ENCODE assay signal across 8 cellular contexts in the genomic region with DNA sequence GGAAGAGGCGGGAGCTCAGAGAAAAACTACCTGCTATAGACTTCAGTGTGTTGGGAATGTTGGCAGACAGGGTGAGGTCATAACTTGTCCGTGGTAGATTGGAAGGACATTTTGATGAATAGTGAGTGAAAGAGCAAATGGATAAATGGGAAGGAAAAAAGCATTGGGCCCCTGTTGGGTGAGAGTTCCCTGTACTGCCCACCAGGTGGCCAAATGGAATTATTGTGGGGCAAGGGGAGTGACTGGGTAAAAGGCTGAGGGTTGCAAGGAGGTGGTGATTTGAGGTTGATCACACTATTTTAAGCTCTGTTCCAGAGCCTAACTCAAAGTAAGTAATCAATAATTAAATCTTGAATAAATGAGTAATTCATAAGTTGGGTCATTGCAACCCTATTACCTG.
DNase-seq lines count a peak whose midpoint lies in the region; ATAC-seq and TF ChIP-seq lines count a peak whose summit lies in the region.
"Had no signal": no experiment of that assay in that cellular context is flagged by ENCODE, and none has a peak within 500 bp of the region (broad histone marks: within the 10 kb centered on the region; RNA-seq: fewer than 3 reads in every experiment).

No MANE protein-coding gene starts in this region.

- peaks cover 12% of the 10 kb centered on the region for H3K9me3 Mint-ChIP-seq in mesothelial cell of epicardium

- peaks cover 38% of the 10 kb centered on the region for H3K4me1 Mint-ChIP-seq in mesothelial cell of epicardium

- no peak overlapping the region for H3K4me3 ChIP-seq in brain microvascular endothelial cell (ENCODE audit: low read depth, low read length)

- no peak overlapping the region for H3K27ac ChIP-seq in brain microvascular endothelial cell

- in situ Hi-C loops in brain microvascular endothelial cell (cut with HindIII; ENCODE audit: low pct_ligation_motif_present, low sequenced_read_pairs) = no loop called here

- H3K36me3 ChIP-seq in brain microvascular endothelial cell (replicated peaks) = no peaks in the 10 kb centered on the region

- H3K27ac Mint-ChIP-seq in mesothelial cell of epicardium = peak overlapping the region; percentile 9

- H3K36me3 Mint-ChIP-seq in mesothelial cell of epicardium = peaks cover 53% of the 10 kb centered on the region

- H3K27me3 ChIP-seq in brain microvascular endothelial cell (replicated peaks) = no peaks in the 10 kb centered on the region

- no peaks in the 10 kb centered on the region for H3K27me3 Mint-ChIP-seq in mesothelial cell of epicardium (ENCODE audit: low read depth)

- no peak for TF ChIP-seq EP300 in Ishikawa (IDR thresholded peaks at IDR 0.05; ENCODE audit: borderline replicate concordance)

- peak; percentile 59 for TF ChIP-seq CTCF in brain microvascular endothelial cell (IDR thresholded peaks at IDR 0.05; ENCODE audit: low read depth, low read length, missing control alignments)
- TF ChIP-seq CTCF in mesothelial cell of epicardium (IDR thresholded peaks at IDR 0.05; ENCODE audit: unreplicated experiment) = peak; percentile 73

- ATAC-seq in GM18505 (IDR thresholded peaks at IDR 0.05; ENCODE audit: unreplicated experiment) = no peak

- TF ChIP-seq POLR2A in GM18505 (IDR thresholded peaks at IDR 0.05; ENCODE audit: borderline replicate concordance, extremely low read depth, insufficient read depth, insufficient read length) = no peak

- H3K4me3 Mint-ChIP-seq in mesothelial cell of epicardium = no peak overlapping the region

- TF ChIP-seq RAD21 in Ishikawa (IDR thresholded peaks at IDR 0.05; ENCODE audit: low read depth) = peak; percentile 11; the same call in 1 of the 2 replicates

- peak; percentile 22 for DNase-seq in ELR (ENCODE audit: low read depth)
- no peak for DNase-seq in brain microvascular endothelial cell
- DNase-seq in mesothelial cell of epicardium (ENCODE audit: low spot score in 2 of 2, unreplicated experiment in 2 of 2) = no peak
- DNase-seq in NCI-H1694 (lab: John Stamatoyannopoulos, UW) = no peak
- DNase-seq in activated CD8-positive, alpha-beta memory T cell treated with anti-CD3 and anti-CD28 coated beads for 24 hours = no peak
- DNase-seq: activated T-cell treated with anti-CD3 and anti-CD28 coated beads, Interleukin-2, amount 50 U/mL, for 48 hours had no signal

TF ChIP-seq in Ishikawa, 13 proteins besides CTCF, POLR2A, EP300 and RAD21:
- TF ChIP-seq, protein P1, sequence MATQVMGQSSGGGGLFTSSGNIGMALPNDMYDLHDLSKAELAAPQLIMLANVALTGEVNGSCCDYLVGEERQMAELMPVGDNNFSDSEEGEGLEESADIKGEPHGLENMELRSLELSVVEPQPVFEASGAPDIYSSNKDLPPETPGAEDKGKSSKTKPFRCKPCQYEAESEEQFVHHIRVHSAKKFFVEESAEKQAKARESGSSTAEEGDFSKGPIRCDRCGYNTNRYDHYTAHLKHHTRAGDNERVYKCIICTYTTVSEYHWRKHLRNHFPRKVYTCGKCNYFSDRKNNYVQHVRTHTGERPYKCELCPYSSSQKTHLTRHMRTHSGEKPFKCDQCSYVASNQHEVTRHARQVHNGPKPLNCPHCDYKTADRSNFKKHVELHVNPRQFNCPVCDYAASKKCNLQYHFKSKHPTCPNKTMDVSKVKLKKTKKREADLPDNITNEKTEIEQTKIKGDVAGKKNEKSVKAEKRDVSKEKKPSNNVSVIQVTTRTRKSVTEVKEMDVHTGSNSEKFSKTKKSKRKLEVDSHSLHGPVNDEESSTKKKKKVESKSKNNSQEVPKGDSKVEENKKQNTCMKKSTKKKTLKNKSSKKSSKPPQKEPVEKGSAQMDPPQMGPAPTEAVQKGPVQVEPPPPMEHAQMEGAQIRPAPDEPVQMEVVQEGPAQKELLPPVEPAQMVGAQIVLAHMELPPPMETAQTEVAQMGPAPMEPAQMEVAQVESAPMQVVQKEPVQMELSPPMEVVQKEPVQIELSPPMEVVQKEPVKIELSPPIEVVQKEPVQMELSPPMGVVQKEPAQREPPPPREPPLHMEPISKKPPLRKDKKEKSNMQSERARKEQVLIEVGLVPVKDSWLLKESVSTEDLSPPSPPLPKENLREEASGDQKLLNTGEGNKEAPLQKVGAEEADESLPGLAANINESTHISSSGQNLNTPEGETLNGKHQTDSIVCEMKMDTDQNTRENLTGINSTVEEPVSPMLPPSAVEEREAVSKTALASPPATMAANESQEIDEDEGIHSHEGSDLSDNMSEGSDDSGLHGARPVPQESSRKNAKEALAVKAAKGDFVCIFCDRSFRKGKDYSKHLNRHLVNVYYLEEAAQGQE (IDR thresholded peaks at IDR 0.05; ENCODE audit: low read depth) = no peak
- TF ChIP-seq TCF12 (IDR thresholded peaks at IDR 0.05; ENCODE audit: low read depth) (no peak), EGR1 (IDR thresholded peaks at IDR 0.05) (no peak), YY1 (IDR thresholded peaks at IDR 0.05; ENCODE audit: low read depth) (no peak), CREB1 (IDR thresholded peaks at IDR 0.05; ENCODE audit: low read depth) (no peak), ZBTB7A (IDR thresholded peaks at IDR 0.05; ENCODE audit: low read depth) (no peak), NFIC (IDR thresholded peaks at IDR 0.05) (no peak), CEBPB (IDR thresholded peaks at IDR 0.05) (no peak)
- TF ChIP-seq, protein P2, sequence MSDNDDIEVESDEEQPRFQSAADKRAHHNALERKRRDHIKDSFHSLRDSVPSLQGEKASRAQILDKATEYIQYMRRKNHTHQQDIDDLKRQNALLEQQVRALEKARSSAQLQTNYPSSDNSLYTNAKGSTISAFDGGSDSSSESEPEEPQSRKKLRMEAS (IDR thresholded peaks at IDR 0.05) = no peak
- TF ChIP-seq, protein P3, sequence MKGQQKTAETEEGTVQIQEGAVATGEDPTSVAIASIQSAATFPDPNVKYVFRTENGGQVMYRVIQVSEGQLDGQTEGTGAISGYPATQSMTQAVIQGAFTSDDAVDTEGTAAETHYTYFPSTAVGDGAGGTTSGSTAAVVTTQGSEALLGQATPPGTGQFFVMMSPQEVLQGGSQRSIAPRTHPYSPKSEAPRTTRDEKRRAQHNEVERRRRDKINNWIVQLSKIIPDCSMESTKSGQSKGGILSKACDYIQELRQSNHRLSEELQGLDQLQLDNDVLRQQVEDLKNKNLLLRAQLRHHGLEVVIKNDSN (IDR thresholded peaks at IDR 0.05) = no peak
